In genomic region chr6:124683507-124683906, GRCh38 we compare ENCODE assay signal across 27 cellular contexts.
A peak's percentile ranks its signal among the peaks of the same experiment; 100 is the strongest.
DNase-seq lines count a peak whose midpoint lies in the region; ATAC-seq and TF ChIP-seq lines count a peak whose summit lies in the region.
"Had no signal": no experiment of that assay in that cellular context is flagged by ENCODE, and none has a peak within 500 bp of the region (broad histone marks: within the 10 kb centered on the region; RNA-seq: fewer than 3 reads in every experiment).

No MANE protein-coding gene starts in this region.

- POLR2A ChIA-PET in T-cell (lab: Charles Lee) = no interaction called here

- ATAC-seq in HG02840 (IDR thresholded peaks at IDR 0.05; ENCODE audit: low FRiP score, unreplicated experiment) (no peak), T-cell (replicated peaks in 1 of 4) (no peak)
- ATAC-seq: A549; activated CD4-positive, CD25-positive, alpha-beta regulatory T cell treated with anti-CD3 and anti-CD28 coated beads, Interleukin-2, amount 50 U/mL, for 24 hours; activated CD8-positive, alpha-beta T cell treated with anti-CD3 and anti-CD28 coated beads, Interleukin-2, amount 10 ng/mL, durations not matched to agents 7 days and 5 days; esophagus mucosa; gastrocnemius medialis; naive thymus-derived CD8-positive, alpha-beta T cell; pancreas; sciatic nerve had no signal

- no peak overlapping the region for H3K27ac Mint-ChIP-seq in T-cell
- no peak overlapping the region for H3K27ac Mint-ChIP-seq in activated T-helper 1 cell treated with anti-CD3 and anti-CD28 coated beads, Interleukin-12 subunit alpha, Interleukin-12 subunit beta, Interleukin-2, Interleukin-4 antibody, amounts not matched to agents 30 ng/mL and 10 ng/mL and 1 ng/mL, durations not matched to agents 14 hours and 24 hours and 36 hours
- H3K27ac Mint-ChIP-seq: activated CD8-positive, alpha-beta T cell treated with anti-CD3 and anti-CD28 coated beads, Interleukin-2, amount 10 ng/mL, durations not matched to agents 7 days and 5 days; activated naive CD4-positive, alpha-beta T cell treated with anti-CD3 and anti-CD28 coated beads, Interleukin-2, amount 10 ng/mL, durations not matched to agents 7 days and 5 days; memory B cell; naive thymus-derived CD8-positive, alpha-beta T cell had no signal

- H3K4me1 Mint-ChIP-seq in T-cell = no peaks in the 10 kb centered on the region
- no peaks in the 10 kb centered on the region for H3K4me1 Mint-ChIP-seq in activated T-helper 1 cell treated with anti-CD3 and anti-CD28 coated beads, Interleukin-12 subunit alpha, Interleukin-12 subunit beta, Interleukin-2, Interleukin-4 antibody, amounts not matched to agents 30 ng/mL and 10 ng/mL and 1 ng/mL, durations not matched to agents 14 hours and 24 hours and 36 hours (ENCODE audit: low read depth)
- H3K4me1 Mint-ChIP-seq: activated naive CD4-positive, alpha-beta T cell treated with anti-CD3 and anti-CD28 coated beads, Interleukin-2, amount 10 ng/mL, durations not matched to agents 7 days and 5 days; central memory CD8-positive, alpha-beta T cell; memory B cell; naive thymus-derived CD8-positive, alpha-beta T cell had no signal

- peak in 1 of 56 donors; percentile 10 for TF ChIP-seq CTCF in dorsolateral prefrontal cortex (IDR thresholded peaks at IDR 0.05 in 54 of 56, conservative IDR thresholded peaks at IDR 0.05 in 2 of 56; ENCODE audit: low read depth in 1 of 56, partially characterized antibody in 56 of 56)

- CTCF ChIA-PET in T-cell (lab: Charles Lee) = no interaction called here

- H3K4me3 ChIP-seq in dorsolateral prefrontal cortex = no peak overlapping the region
- H3K4me3 ChIP-seq: A549; BLaER1 treated with 17β-estradiol and CSF1 and Interleukin-3, amounts not matched to agents 10 nM and 100 nM; gastrocnemius medialis; pancreas had no signal

- peak overlapping the region in 32 of 59 donors; percentile 4 to 82 (median 44) for H3K27ac ChIP-seq in dorsolateral prefrontal cortex
- H3K27ac ChIP-seq: A549; BLaER1 treated with 17β-estradiol and CSF1 and Interleukin-3, amounts not matched to agents 10 nM and 100 nM; gastrocnemius medialis; pancreas; RWPE1 had no signal

- DNase-seq in NCI-H82 (lab: John Stamatoyannopoulos, UW) (peak; percentile 33), NCI-H82 treated with DMSO at 0.1 percent for 48 hours (lab: John Stamatoyannopoulos, UW; ENCODE audit: unreplicated experiment) (no peak), NCI-H774 (lab: John Stamatoyannopoulos, UW) (peak; percentile 80), dorsolateral prefrontal cortex (peak in 5 of 10 donors; percentile 11 to 52 (median 36)), retina (peak; percentile 21), T-cell (no peak)
- DNase-seq in activated T-helper 1 cell treated with anti-CD3 and anti-CD28 coated beads, Interleukin-12 subunit alpha, Interleukin-12 subunit beta, Interleukin-2, Interleukin-4 antibody, amounts not matched to agents 30 ng/mL and 10 ng/mL and 1 ng/mL, durations not matched to agents 14 hours and 24 hours and 36 hours (ENCODE audit: low spot score) = no peak
- DNase-seq: activated CD8-positive, alpha-beta T cell treated with anti-CD3 and anti-CD28 coated beads, Interleukin-2, amount 10 ng/mL, durations not matched to agents 7 days and 5 days; activated naive CD4-positive, alpha-beta T cell treated with anti-CD3 and anti-CD28 coated beads, Interleukin-2, amount 10 ng/mL, durations not matched to agents 7 days and 5 days; activated T-cell treated with anti-CD3 and anti-CD28 coated beads, Interleukin-2, amount 50 U/mL, for 1 hour; effector CD4-positive, alpha-beta T cell; gastrocnemius medialis; GDM1; KG1; naive thymus-derived CD8-positive, alpha-beta T cell; NCI-H2081 treated with DMSO at 0.1 percent for 48 hours; pancreas; T1000 had no signal

- no peaks in the 10 kb centered on the region for H3K36me3 Mint-ChIP-seq in T-cell
- no peaks in the 10 kb centered on the region for H3K36me3 Mint-ChIP-seq in activated T-helper 1 cell treated with anti-CD3 and anti-CD28 coated beads, Interleukin-12 subunit alpha, Interleukin-12 subunit beta, Interleukin-2, Interleukin-4 antibody, amounts not matched to agents 30 ng/mL and 10 ng/mL and 1 ng/mL, durations not matched to agents 14 hours and 24 hours and 36 hours (ENCODE audit: low read depth)
- H3K36me3 Mint-ChIP-seq: activated naive CD4-positive, alpha-beta T cell treated with anti-CD3 and anti-CD28 coated beads, Interleukin-2, amount 10 ng/mL, durations not matched to agents 7 days and 5 days; memory B cell had no signal

- intact Hi-C loops in dorsolateral prefrontal cortex (cut with DNase I) = no loop called here
- intact Hi-C loops in activated T-helper 1 cell treated with anti-CD3 and anti-CD28 coated beads, Interleukin-12 subunit alpha, Interleukin-12 subunit beta, Interleukin-2, Interleukin-4 antibody, amounts not matched to agents 30 ng/mL and 10 ng/mL and 1 ng/mL, durations not matched to agents 14 hours and 24 hours and 36 hours (cut with micrococcal nuclease) = no loop called here

- no peaks in the 10 kb centered on the region for H3K27me3 Mint-ChIP-seq in T-cell
- H3K27me3 Mint-ChIP-seq in activated T-helper 1 cell treated with anti-CD3 and anti-CD28 coated beads, Interleukin-12 subunit alpha, Interleukin-12 subunit beta, Interleukin-2, Interleukin-4 antibody, amounts not matched to agents 30 ng/mL and 10 ng/mL and 1 ng/mL, durations not matched to agents 14 hours and 24 hours and 36 hours (ENCODE audit: insufficient read depth) = no peaks in the 10 kb centered on the region
- H3K27me3 Mint-ChIP-seq: activated naive CD4-positive, alpha-beta T cell treated with anti-CD3 and anti-CD28 coated beads, Interleukin-2, amount 10 ng/mL, durations not matched to agents 7 days and 5 days; central memory CD8-positive, alpha-beta T cell; memory B cell; naive thymus-derived CD8-positive, alpha-beta T cell had no signal

- H3K9me3 Mint-ChIP-seq in T-cell = peaks cover 0 to 12% (median 7%) of the 10 kb centered on the region in 3 donors
- H3K9me3 Mint-ChIP-seq in activated T-helper 1 cell treated with anti-CD3 and anti-CD28 coated beads, Interleukin-12 subunit alpha, Interleukin-12 subunit beta, Interleukin-2, Interleukin-4 antibody, amounts not matched to agents 30 ng/mL and 10 ng/mL and 1 ng/mL, durations not matched to agents 14 hours and 24 hours and 36 hours = peaks cover 9% of the 10 kb centered on the region

- H3K27me3 ChIP-seq in dorsolateral prefrontal cortex = no peaks in the 10 kb centered on the region
- H3K27me3 ChIP-seq: BLaER1 treated with 17β-estradiol and CSF1 and Interleukin-3, amounts not matched to agents 10 nM and 100 nM; gastrocnemius medialis; pancreas had no signal

- no peak overlapping the region for H3K4me3 Mint-ChIP-seq in T-cell
- no peak overlapping the region for H3K4me3 Mint-ChIP-seq in activated T-helper 1 cell treated with anti-CD3 and anti-CD28 coated beads, Interleukin-12 subunit alpha, Interleukin-12 subunit beta, Interleukin-2, Interleukin-4 antibody, amounts not matched to agents 30 ng/mL and 10 ng/mL and 1 ng/mL, durations not matched to agents 14 hours and 24 hours and 36 hours
- H3K4me3 Mint-ChIP-seq: activated CD8-positive, alpha-beta T cell treated with anti-CD3 and anti-CD28 coated beads, Interleukin-2, amount 10 ng/mL, durations not matched to agents 7 days and 5 days; activated naive CD4-positive, alpha-beta T cell treated with anti-CD3 and anti-CD28 coated beads, Interleukin-2, amount 10 ng/mL, durations not matched to agents 7 days and 5 days; central memory CD8-positive, alpha-beta T cell; memory B cell; naive thymus-derived CD8-positive, alpha-beta T cell had no signal

Comparison
In these comparisons a context has a peak if more than half of its experiments do, and no peak if none do; other contexts are left out.
1. DNase-seq: peak in NCI-H82 (single experiment), NCI-H774 (single experiment) and retina (single experiment); none in NCI-H82 treated with DMSO at 0.1 percent for 48 hours (single experiment), T-cell (0 of 34) and activated T-helper 1 cell treated with anti-CD3 and anti-CD28 coated beads, Interleukin-12 subunit alpha, Interleukin-12 subunit beta, Interleukin-2, Interleukin-4 antibody, amounts not matched to agents 30 ng/mL and 10 ng/mL and 1 ng/mL, durations not matched to agents 14 hours and 24 hours and 36 hours (single experiment).